ENCODE assay signal across 1 cellular context in genomic region chr2:62194558-62195420, GRCh38.
A peak's percentile ranks its signal among the peaks of the same experiment; 100 is the strongest.
TF ChIP-seq lines count a peak whose summit lies in the region.

No MANE protein-coding gene starts in this region.

TF ChIP-seq in HepG2, 621 proteins besides CTCF, POLR2A, EP300 and RAD21 (continued from another document and continues in another):
- no peak for TF ChIP-seq KLF13 (CRISPR knock-in tag; IDR thresholded peaks at IDR 0.05)
- TF ChIP-seq ZBTB42 (CRISPR knock-in tag; IDR thresholded peaks at IDR 0.05), result 0 out of 2 replicates have a peak, but pooled peaks have one; percentile 51
- no peak; the same call in 1 of the 2 replicates for TF ChIP-seq ZSCAN5A (CRISPR knock-in tag; IDR thresholded peaks at IDR 0.05; ENCODE audit: borderline replicate concordance)
- TF ChIP-seq ZNF138 (CRISPR knock-in tag; IDR thresholded peaks at IDR 0.05; ENCODE audit: low read depth), result no peak
- no peak for TF ChIP-seq ZNF768 (CRISPR knock-in tag; IDR thresholded peaks at IDR 0.05)
- TF ChIP-seq NBN (conservative IDR thresholded peaks at IDR 0.05), result no peak
- no peak for TF ChIP-seq MED8 (CRISPR knock-in tag; IDR thresholded peaks at IDR 0.05; ENCODE audit: insufficient replicate concordance)
- TF ChIP-seq SNAI1 (CRISPR knock-in tag; IDR thresholded peaks at IDR 0.05; ENCODE audit: borderline replicate concordance), result no peak
- no peak for TF ChIP-seq EEA1 (CRISPR knock-in tag; IDR thresholded peaks at IDR 0.05; ENCODE audit: borderline replicate concordance)
- TF ChIP-seq SRY (CRISPR knock-in tag; IDR thresholded peaks at IDR 0.05), result no peak; the same call in 1 of the 2 replicates
- no peak for TF ChIP-seq HNRNPL (IDR thresholded peaks at IDR 0.05; ENCODE audit: low read depth, low read length)
- no peak for TF ChIP-seq BRD4 (CRISPR knock-in tag; IDR thresholded peaks at IDR 0.05)
- peak; percentile 70 for TF ChIP-seq MYC (CRISPR knock-in tag; IDR thresholded peaks at IDR 0.05; ENCODE audit: borderline replicate concordance)
- TF ChIP-seq REST (IDR thresholded peaks at IDR 0.05; ENCODE audit: borderline replicate concordance in 1 of 2, low read depth in 1 of 2, low read length in 2 of 2), result no peak
- peak; percentile 96 for TF ChIP-seq MXD4 (CRISPR knock-in tag; IDR thresholded peaks at IDR 0.05)
- TF ChIP-seq ZNF816 (CRISPR knock-in tag; IDR thresholded peaks at IDR 0.05; ENCODE audit: borderline replicate concordance), result peak; percentile 77; the same call in 1 of the 2 replicates
- TF ChIP-seq ZNF451 (CRISPR knock-in tag; IDR thresholded peaks at IDR 0.05), result no peak; the same call in 1 of the 2 replicates
- TF ChIP-seq THAP8 (CRISPR knock-in tag; IDR thresholded peaks at IDR 0.05; ENCODE audit: borderline replicate concordance), result no peak
- TF ChIP-seq ZGPAT (CRISPR knock-in tag; IDR thresholded peaks at IDR 0.05), result peak; percentile 93
- TF ChIP-seq ZNF280B (CRISPR knock-in tag; IDR thresholded peaks at IDR 0.05; ENCODE audit: borderline replicate concordance), result no peak
- peak; percentile 91 for TF ChIP-seq ELF3 (CRISPR knock-in tag; IDR thresholded peaks at IDR 0.05)
- peak; percentile 67 for TF ChIP-seq PHF21A (CRISPR knock-in tag; IDR thresholded peaks at IDR 0.05)
- TF ChIP-seq ZNF567 (CRISPR knock-in tag; IDR thresholded peaks at IDR 0.05; ENCODE audit: borderline replicate concordance), result peak; percentile 63; the same call in 1 of the 2 replicates
- no peak for TF ChIP-seq SAFB2 (CRISPR knock-in tag; IDR thresholded peaks at IDR 0.05; ENCODE audit: borderline replicate concordance, low read depth)
- peak; percentile 48; the same call in 1 of the 2 replicates for TF ChIP-seq YEATS2 (CRISPR knock-in tag; IDR thresholded peaks at IDR 0.05; ENCODE audit: borderline replicate concordance)
- TF ChIP-seq ZNF644 (CRISPR knock-in tag; IDR thresholded peaks at IDR 0.05; ENCODE audit: low read depth), result 0 out of 2 replicates have a peak, but pooled peaks have one; percentile 59
- no peak for TF ChIP-seq ZUFSP (CRISPR knock-in tag; IDR thresholded peaks at IDR 0.05; ENCODE audit: borderline replicate concordance)
- TF ChIP-seq TFE3 (CRISPR knock-in tag; IDR thresholded peaks at IDR 0.05), result peak; percentile 93
- no peak for TF ChIP-seq CEBPZ (IDR thresholded peaks at IDR 0.05; ENCODE audit: low read length)
- peak; percentile 31; the same call in 1 of the 2 replicates for TF ChIP-seq HNF1A (IDR thresholded peaks at IDR 0.05; ENCODE audit: low read depth)
- no peak; the same call in 1 of the 2 replicates for TF ChIP-seq HNF1A (CRISPR knock-in tag; IDR thresholded peaks at IDR 0.05; ENCODE audit: borderline replicate concordance)
- TF ChIP-seq MAX (IDR thresholded peaks at IDR 0.05), result peak; percentile 97
- no peak for TF ChIP-seq ZNF563 (CRISPR knock-in tag; IDR thresholded peaks at IDR 0.05)
- TF ChIP-seq ZNF292 (CRISPR knock-in tag; IDR thresholded peaks at IDR 0.05; ENCODE audit: borderline replicate concordance, low read depth), result peak; percentile 10; the same call in 1 of the 2 replicates
- 0 out of 2 replicates have a peak, but pooled peaks have one; percentile 7 for TF ChIP-seq ZFP41 (CRISPR knock-in tag; IDR thresholded peaks at IDR 0.05; ENCODE audit: borderline replicate concordance)
- peak; percentile 64; the same call in 1 of the 2 replicates for TF ChIP-seq ZNF558 (CRISPR knock-in tag; IDR thresholded peaks at IDR 0.05; ENCODE audit: borderline replicate concordance)
- peak; percentile 43; the same call in 1 of the 2 replicates for TF ChIP-seq REPIN1 (CRISPR knock-in tag; IDR thresholded peaks at IDR 0.05; ENCODE audit: borderline replicate concordance, low read depth)
